ENCODE assay signal across 1 cellular context in genomic region chr15:64387562-64388168, GRCh38.
TF ChIP-seq lines count a peak whose summit lies in the region.

TSS of gene TRIP4 (plus strand) at chr15:64387836. CDS start at chr15:64387864, 28 bp downstream.

TF ChIP-seq in H1, 55 proteins besides CTCF, POLR2A, EP300 and RAD21:
- TF ChIP-seq CBX8 (IDR thresholded peaks at IDR 0.05; ENCODE audit: borderline replicate concordance, low read depth, low read length) (no peak), CHD1 (IDR thresholded peaks at IDR 0.05; ENCODE audit: low read depth, low read length) (no peak), USF2 (IDR thresholded peaks at IDR 0.05; ENCODE audit: low read length) (peak; percentile 51), GABPA (IDR thresholded peaks at IDR 0.05; ENCODE audit: borderline replicate concordance, insufficient read depth, low read length) (peak; percentile 97), KDM4A (IDR thresholded peaks at IDR 0.05; ENCODE audit: low read depth, low read length, severe bottlenecking) (peak; percentile 19), RBBP5 (IDR thresholded peaks at IDR 0.05; ENCODE audit: borderline replicate concordance, low read depth, low read length) (peak; percentile 92), SIRT6 (IDR thresholded peaks at IDR 0.05; ENCODE audit: low read length) (no peak), SP2 (IDR thresholded peaks at IDR 0.05; ENCODE audit: low read length) (no peak), SP4 (IDR thresholded peaks at IDR 0.05; ENCODE audit: low read length) (peak; percentile 78; the same call in 1 of the 2 replicates), MAFK (IDR thresholded peaks at IDR 0.05; ENCODE audit: low read depth, low read length) (peak; percentile 39; the same call in 1 of the 2 replicates), KDM5A (IDR thresholded peaks at IDR 0.05; ENCODE audit: low read length) (peak; percentile 94), ZNF274 (IDR thresholded peaks at IDR 0.05; ENCODE audit: borderline replicate concordance, extremely low read depth, low read length) (no peak), SIN3A (conservative IDR thresholded peaks at IDR 0.05 in 1 of 2, IDR thresholded peaks at IDR 0.05 in 1 of 2; ENCODE audit: low read depth in 1 of 2, low read length in 2 of 2) (peak; percentile 93 to 99; a peak in 3 of 4 replicates), JUND (IDR thresholded peaks at IDR 0.05; ENCODE audit: low read length) (peak; percentile 74), RFX5 (IDR thresholded peaks at IDR 0.05; ENCODE audit: borderline replicate concordance, low read depth, low read length) (no peak), YY1 (IDR thresholded peaks at IDR 0.05; ENCODE audit: low read depth, low read length) (peak; percentile 94), TCF12 (IDR thresholded peaks at IDR 0.05; ENCODE audit: low read depth, low read length) (peak; percentile 80; the same call in 1 of the 2 replicates), EZH2 (IDR thresholded peaks at IDR 0.05; ENCODE audit: low read depth, low read length, severe bottlenecking) (no peak), FOSL1 (IDR thresholded peaks at IDR 0.05; ENCODE audit: insufficient read depth, low read depth, low read length) (no peak), TBP (IDR thresholded peaks at IDR 0.05; ENCODE audit: low read depth, low read length) (peak; percentile 96), GTF2F1 (IDR thresholded peaks at IDR 0.05; ENCODE audit: borderline replicate concordance, low read depth, low read length) (peak; percentile 76), E2F6 (IDR thresholded peaks at IDR 0.05) (peak; percentile 80), SIX5 (IDR thresholded peaks at IDR 0.05; ENCODE audit: low read depth, low read length) (peak; percentile 32; the same call in 1 of the 2 replicates), PHF8 (conservative IDR thresholded peaks at IDR 0.05; ENCODE audit: low read depth, low read length) (peak; percentile 91), BCL11A (IDR thresholded peaks at IDR 0.05; ENCODE audit: low read depth in 2 of 2, low read length in 2 of 2) (no peak), BRCA1 (IDR thresholded peaks at IDR 0.05; ENCODE audit: low read depth, low read length) (0 out of 2 replicates have a peak, but pooled peaks have one; percentile 24), ATF2 (IDR thresholded peaks at IDR 0.05; ENCODE audit: low read length) (0 out of 2 replicates have a peak, but pooled peaks have one; percentile 55), CHD2 (IDR thresholded peaks at IDR 0.05; ENCODE audit: low read length) (peak; percentile 80), SRF (IDR thresholded peaks at IDR 0.05; ENCODE audit: low read depth, low read length) (no peak), ASH2L (IDR thresholded peaks at IDR 0.05; ENCODE audit: low read length) (peak; percentile 92), NRF1 (IDR thresholded peaks at IDR 0.05; ENCODE audit: low read depth, low read length) (no peak), CEBPB (IDR thresholded peaks at IDR 0.05; ENCODE audit: low read depth, low read length) (no peak), CBX5 (IDR thresholded peaks at IDR 0.05; ENCODE audit: low read depth, low read length) (no peak), NANOG (IDR thresholded peaks at IDR 0.05; ENCODE audit: insufficient read depth, low read depth, low read length, poor library complexity, severe bottlenecking) (no peak), CREB1 (IDR thresholded peaks at IDR 0.05) (peak; percentile 80), SP1 (IDR thresholded peaks at IDR 0.05; ENCODE audit: low read depth, low read length) (peak; percentile 89), POU5F1 (IDR thresholded peaks at IDR 0.05; ENCODE audit: low read depth, low read length) (no peak), HDAC6 (IDR thresholded peaks at IDR 0.05; ENCODE audit: low read depth, low read length) (no peak), KDM1A (IDR thresholded peaks at IDR 0.05; ENCODE audit: borderline replicate concordance, low read length) (no peak), BACH1 (IDR thresholded peaks at IDR 0.05; ENCODE audit: low read length) (peak; percentile 54; the same call in 1 of the 2 replicates), RNF2 (IDR thresholded peaks at IDR 0.05; ENCODE audit: borderline replicate concordance, low read depth, low read length, missing control alignments, poor library complexity, severe bottlenecking) (no peak), TEAD4 (IDR thresholded peaks at IDR 0.05; ENCODE audit: low read depth, low read length) (0 out of 2 replicates have a peak, but pooled peaks have one; percentile 22), EGR1 (IDR thresholded peaks at IDR 0.05; ENCODE audit: borderline replicate concordance, low read depth, low read length) (peak; percentile 55; the same call in 1 of the 2 replicates), POLR2AphosphoS5 (IDR thresholded peaks at IDR 0.05; ENCODE audit: low read depth, low read length) (no peak; the same call in none of the 2 replicates), JUN (IDR thresholded peaks at IDR 0.05; ENCODE audit: low read depth, low read length) (no peak), HDAC2 (IDR thresholded peaks at IDR 0.05; ENCODE audit: borderline replicate concordance in 1 of 2, low read depth in 2 of 2, low read length in 2 of 2) (peak in 1 of 2 experiments; percentile 87; a peak in 2 of 4 replicates), CTBP2 (IDR thresholded peaks at IDR 0.05; ENCODE audit: borderline replicate concordance, insufficient read depth, insufficient read length, low read length) (peak; percentile 77), TAF1 (IDR thresholded peaks at IDR 0.05; ENCODE audit: low read depth, low read length) (peak; percentile 98), TAF7 (optimal IDR thresholded peaks at IDR 0.05; ENCODE audit: borderline replicate concordance, low read depth, low read length) (no peak), SUZ12 (IDR thresholded peaks at IDR 0.05; ENCODE audit: low read length) (no peak), CHD7 (IDR thresholded peaks at IDR 0.05; ENCODE audit: insufficient replicate concordance, low read length) (no peak), RXRA (IDR thresholded peaks at IDR 0.05; ENCODE audit: insufficient read depth, low read depth, low read length) (no peak), SAP30 (IDR thresholded peaks at IDR 0.05; ENCODE audit: insufficient read depth, insufficient replicate concordance, low read length) (peak; percentile 90)
- TF ChIP-seq, protein P1, sequence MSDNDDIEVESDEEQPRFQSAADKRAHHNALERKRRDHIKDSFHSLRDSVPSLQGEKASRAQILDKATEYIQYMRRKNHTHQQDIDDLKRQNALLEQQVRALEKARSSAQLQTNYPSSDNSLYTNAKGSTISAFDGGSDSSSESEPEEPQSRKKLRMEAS (IDR thresholded peaks at IDR 0.05) = peak; percentile 92
- TF ChIP-seq, protein P2, sequence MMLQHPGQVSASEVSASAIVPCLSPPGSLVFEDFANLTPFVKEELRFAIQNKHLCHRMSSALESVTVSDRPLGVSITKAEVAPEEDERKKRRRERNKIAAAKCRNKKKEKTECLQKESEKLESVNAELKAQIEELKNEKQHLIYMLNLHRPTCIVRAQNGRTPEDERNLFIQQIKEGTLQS (IDR thresholded peaks at IDR 0.05; ENCODE audit: insufficient read depth, low read depth, low read length) = no peak
